ENCODE assay signal across 24 cellular contexts in genomic region chr18:57221084-57221483, GRCh38.
"Had no signal": no experiment of that assay in that cellular context is flagged by ENCODE, and none has a peak within 500 bp of the region (broad histone marks: within the 10 kb centered on the region; RNA-seq: fewer than 3 reads in every experiment).

No MANE protein-coding gene starts in this region.

- H3K9me3 ChIP-seq: left ventricle myocardium inferior, mucosa of descending colon, pancreas, prostate gland, sigmoid colon, spleen, suprapubic skin, thoracic aorta, tibial artery, upper lobe of right lung had no signal

- ATAC-seq: mucosa of descending colon; naive thymus-derived CD4-positive, alpha-beta T cell; natural killer cell treated with Interleukin-12 subunit alpha and Interleukin-12 subunit beta and Interleukin-15 and Interleukin-18, amount 100 ng/mL, for 72 hours; pancreas; upper lobe of right lung had no signal

- H3K27ac Mint-ChIP-seq: natural killer cell treated with Interleukin-12 subunit alpha and Interleukin-12 subunit beta and Interleukin-15 and Interleukin-18, amount 100 ng/mL, for 72 hours; stimulated activated effector memory CD8-positive, alpha-beta T cell treated with anti-CD3 and anti-CD28 coated beads, Interleukin-12 subunit alpha, Interleukin-12 subunit beta, amount 100 ng/mL, for 72 hours; stimulated activated naive CD8-positive, alpha-beta T cell treated with anti-CD3 and anti-CD28 coated beads, Interleukin-15, Interleukin-2, amounts not matched to agents 100 ng/mL and 50 ng/mL, for 24 hours had no signal

- H3K36me3 Mint-ChIP-seq: naive thymus-derived CD4-positive, alpha-beta T cell; natural killer cell treated with Interleukin-12 subunit alpha and Interleukin-12 subunit beta and Interleukin-15 and Interleukin-18, amount 100 ng/mL, for 72 hours; stimulated activated effector memory CD8-positive, alpha-beta T cell treated with anti-CD3 and anti-CD28 coated beads, Interleukin-12 subunit alpha, Interleukin-12 subunit beta, amount 100 ng/mL, for 72 hours had no signal

- H3K4me3 Mint-ChIP-seq: naive thymus-derived CD4-positive, alpha-beta T cell; natural killer cell treated with Interleukin-12 subunit alpha and Interleukin-12 subunit beta and Interleukin-15 and Interleukin-18, amount 100 ng/mL, for 72 hours; stimulated activated effector memory CD8-positive, alpha-beta T cell treated with anti-CD3 and anti-CD28 coated beads, Interleukin-12 subunit alpha, Interleukin-12 subunit beta, amount 100 ng/mL, for 72 hours; stimulated activated naive CD8-positive, alpha-beta T cell treated with anti-CD3 and anti-CD28 coated beads, Interleukin-15, Interleukin-2, amounts not matched to agents 100 ng/mL and 50 ng/mL, for 24 hours had no signal

- H3K4me1 Mint-ChIP-seq: naive thymus-derived CD4-positive, alpha-beta T cell; stimulated activated effector memory CD8-positive, alpha-beta T cell treated with anti-CD3 and anti-CD28 coated beads, Interleukin-12 subunit alpha, Interleukin-12 subunit beta, amount 100 ng/mL, for 72 hours had no signal

- H3K27ac ChIP-seq: left ventricle myocardium inferior, pancreas, prostate gland, sigmoid colon, spleen, suprapubic skin, thoracic aorta, tibial artery, upper lobe of right lung had no signal

- DNase-seq: hypothalamus; islet precursor cell; left ventricle myocardium inferior; midbrain; mucosa of descending colon; naive thymus-derived CD4-positive, alpha-beta T cell; nucleus accumbens; pancreas; posterior cingulate gyrus; sigmoid colon; small intestine; spleen; stimulated activated CD4-positive, alpha-beta T cell treated with anti-CD3 and anti-CD28 coated beads, Interleukin-4, amount 100 ng/mL, for 24 hours; stimulated activated naive CD4-positive, alpha-beta T cell; tibial artery; trophoblast cell; upper lobe of right lung had no signal

- H3K36me3 ChIP-seq: left ventricle myocardium inferior, pancreas, prostate gland, sigmoid colon, spleen, suprapubic skin, thoracic aorta, tibial artery, upper lobe of right lung had no signal

- H3K4me1 ChIP-seq: left ventricle myocardium inferior, pancreas, prostate gland, sigmoid colon, spleen, suprapubic skin, tibial artery, upper lobe of right lung had no signal

- H3K9me3 Mint-ChIP-seq: natural killer cell treated with Interleukin-12 subunit alpha and Interleukin-12 subunit beta and Interleukin-15 and Interleukin-18, amount 100 ng/mL, for 72 hours; stimulated activated effector memory CD8-positive, alpha-beta T cell treated with anti-CD3 and anti-CD28 coated beads, Interleukin-12 subunit alpha, Interleukin-12 subunit beta, amount 100 ng/mL, for 72 hours had no signal

- H3K27me3 ChIP-seq: pancreas, suprapubic skin had no signal

- H3K4me3 ChIP-seq: left ventricle myocardium inferior, lung, mucosa of descending colon, pancreas, prostate gland, sigmoid colon, spleen, suprapubic skin, thoracic aorta, tibial artery, upper lobe of right lung had no signal
